Comparison of ENCODE assay signal across 16 cellular contexts in the genomic region with DNA sequence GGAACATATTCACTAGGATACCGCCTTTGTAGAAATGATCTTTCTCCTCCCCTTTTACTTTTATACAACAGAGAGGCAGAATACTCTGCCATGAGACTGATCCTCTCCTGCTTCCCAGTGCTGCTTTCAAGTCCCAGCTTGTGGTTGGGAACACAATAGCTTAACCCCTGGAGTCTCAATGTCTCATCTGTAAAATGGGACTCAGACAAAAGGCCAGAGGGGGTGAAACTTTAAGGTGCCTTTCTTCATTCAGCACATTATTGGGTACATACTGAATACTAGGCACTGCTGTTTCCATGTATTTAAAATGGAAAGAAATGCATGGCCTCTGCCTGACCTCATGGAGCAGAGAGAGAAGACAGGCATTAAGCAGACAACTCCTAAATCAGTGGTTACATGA. TPM values are rescaled to one million over a fixed set of nuclear protein-coding genes. Genes with fewer than 3 reads are reported as not detected.
DNase-seq lines count a peak whose midpoint lies in the region; ATAC-seq and TF ChIP-seq lines count a peak whose summit lies in the region.
"Had no signal": no experiment of that assay in that cellular context is flagged by ENCODE, and none has a peak within 500 bp of the region (broad histone marks: within the 10 kb centered on the region; RNA-seq: fewer than 3 reads in every experiment).

No MANE protein-coding gene starts in this region.

- peaks cover 17% of the 10 kb centered on the region; the same call in 1 of the 2 replicates for H4K20me1 ChIP-seq in DOHH2 (ENCODE audit: control insufficient read depth, insufficient read depth, low read depth, low read length)

- H3K36me3 Mint-ChIP-seq in osteocyte (ENCODE audit: unreplicated experiment): no peaks in the 10 kb centered on the region

- POLR2A ChIA-PET in Panc1 (lab: Charles Lee): no interaction called here

- H3K4me2 ChIP-seq in DOHH2 (ENCODE audit: low read length): peak overlapping the region; percentile 90

- peak overlapping the region; percentile 97 for H3K27ac ChIP-seq in DOHH2 (ENCODE audit: low read depth, low read length)
- H3K27ac ChIP-seq in Panc1 (ENCODE audit: low read length): peak overlapping the region; percentile 72
- H3K27ac ChIP-seq: pancreas, vagina had no signal

- H3K4me3 Mint-ChIP-seq in osteocyte (ENCODE audit: unreplicated experiment): no peak overlapping the region
- H3K4me3 Mint-ChIP-seq: dendritic cell treated with granulocyte-macrophage colony-stimulating factor and Interleukin-4, amounts not matched to agents 40 ng/mL and 50 ng/mL, for 4 days had no signal

- H3F3A ChIP-seq in DOHH2 (ENCODE audit: control insufficient read depth, insufficient read depth): peaks cover 43% of the 10 kb centered on the region

- 0 out of 2 replicates have a peak, but pooled peaks cover 6% of the 10 kb centered on the region for H3K9me3 ChIP-seq in DOHH2 (ENCODE audit: control insufficient read depth, insufficient read depth, low read length)
- no peaks in the 10 kb centered on the region for H3K9me3 ChIP-seq in Panc1 (ENCODE audit: control insufficient read depth, insufficient read depth, low read depth, low read length)
- H3K9me3 ChIP-seq in HAP-1: no peaks in the 10 kb centered on the region; the same call in 1 of the 2 replicates
- H3K9me3 ChIP-seq: pancreas, vagina had no signal

- H3K4me1 ChIP-seq in DOHH2 (ENCODE audit: control insufficient read depth, low read length) (peaks cover 78% of the 10 kb centered on the region), Panc1 (ENCODE audit: control insufficient read depth, insufficient read depth, low read length) (peaks cover 51% of the 10 kb centered on the region), HAP-1 (peaks cover 39% of the 10 kb centered on the region)

- CTCF ChIA-PET in Panc1 (lab: Charles Lee): no interaction called here

- no peaks in the 10 kb centered on the region for H3K9me2 ChIP-seq in DOHH2 (replicated peaks; ENCODE audit: control insufficient read depth, low read length)

- in situ Hi-C loops in Panc1 (cut with HindIII; ENCODE audit: low pct_unique_long_range_greater_than_20kb, low sequenced_read_pairs) (loop anchor here (5.0 kb wide), 1 partner anchor 34 kb away; no protein-coding TSS in a partner anchor), HAP-1 (cut with MboI; ENCODE audit: low sequenced_read_pairs) (no loop called here), GM13977 (cut with MboI; ENCODE audit: low pct_unique_long_range_greater_than_20kb, low sequenced_read_pairs, unreplicated experiment) (no loop called here)

- H3K79me2 ChIP-seq in DOHH2 (ENCODE audit: control insufficient read depth, low read length): peaks cover 72% of the 10 kb centered on the region

- H3K27me3 ChIP-seq in DOHH2 (ENCODE audit: control insufficient read depth, low read length) (no peaks in the 10 kb centered on the region), Panc1 (ENCODE audit: control insufficient read depth, insufficient read depth, low read length) (no peaks in the 10 kb centered on the region), HAP-1 (ENCODE audit: low read depth) (no peaks in the 10 kb centered on the region)
- H3K27me3 ChIP-seq: pancreas, vagina had no signal

- no peak for DNase-seq in Panc1 (ENCODE audit: low read depth, low spot score)
- no peak for DNase-seq in osteocyte (ENCODE audit: extremely low spot score, unreplicated experiment)
- DNase-seq in left lobe of liver (ENCODE audit: low spot score): no peak
- no peak for DNase-seq in HAP-1 (ENCODE audit: low spot score in 2 of 2)
- no peak for DNase-seq in GM13977 (ENCODE audit: low spot score)
- DNase-seq in activated effector memory CD4-positive, alpha-beta T cell treated with anti-CD3 and anti-CD28 coated beads, Interleukin-2, amount 50 U/mL, for 16 hours: no peak
- DNase-seq: activated CD8-positive, alpha-beta memory T cell treated with anti-CD3 and anti-CD28 coated beads, Interleukin-2, amount 50 U/mL, for 48 hours; CD4-positive, CD25-positive, alpha-beta regulatory T cell; NCI-H146; NCI-H446; pancreas; T-cell had no signal

- peak overlapping the region; percentile 23 for H3K27ac Mint-ChIP-seq in osteocyte (ENCODE audit: unreplicated experiment)
- H3K27ac Mint-ChIP-seq: dendritic cell treated with granulocyte-macrophage colony-stimulating factor and Interleukin-4, amounts not matched to agents 40 ng/mL and 50 ng/mL, for 4 days had no signal

- intact Hi-C loops in Panc1 (cut with micrococcal nuclease; ENCODE audit: unreplicated experiment): no loop called here

- H3K9me3 Mint-ChIP-seq in osteocyte (ENCODE audit: unreplicated experiment): no peaks in the 10 kb centered on the region
- H3K9me3 Mint-ChIP-seq: dendritic cell treated with granulocyte-macrophage colony-stimulating factor and Interleukin-4, amounts not matched to agents 40 ng/mL and 50 ng/mL, for 4 days; T-cell had no signal

- H3K4me3 ChIP-seq in DOHH2 (ENCODE audit: low read length) (peak overlapping the region; percentile 67), Panc1 (ENCODE audit: low read depth in 2 of 2, low read length in 2 of 2) (no peak overlapping the region), HAP-1 (no peak overlapping the region)
- H3K4me3 ChIP-seq: pancreas, vagina had no signal

- ATAC-seq in Panc1 (peak; percentile 44), esophagus mucosa (peak; percentile 33), left lobe of liver (no peak)
- ATAC-seq: pancreas had no signal

- H3K36me3 ChIP-seq in DOHH2 (ENCODE audit: control insufficient read depth, low read length): peaks cover 31% of the 10 kb centered on the region
- no peaks in the 10 kb centered on the region for H3K36me3 ChIP-seq in Panc1 (ENCODE audit: control insufficient read depth, insufficient read depth, low read length)
- no peaks in the 10 kb centered on the region for H3K36me3 ChIP-seq in HAP-1 (replicated peaks)
- H3K36me3 ChIP-seq: pancreas, vagina had no signal

- no peaks in the 10 kb centered on the region for H3K27me3 Mint-ChIP-seq in osteocyte (ENCODE audit: unreplicated experiment)
- H3K27me3 Mint-ChIP-seq: CD4-positive, CD25-positive, alpha-beta regulatory T cell; dendritic cell treated with granulocyte-macrophage colony-stimulating factor and Interleukin-4, amounts not matched to agents 40 ng/mL and 50 ng/mL, for 4 days; T-cell had no signal

- H3K4me1 Mint-ChIP-seq in osteocyte (ENCODE audit: unreplicated experiment): peaks cover 78% of the 10 kb centered on the region

- no peak for TF ChIP-seq CTCF in DOHH2 (IDR thresholded peaks at IDR 0.05; ENCODE audit: low read depth, low read length, poor library complexity, severe bottlenecking)
- no peak for TF ChIP-seq CTCF in Panc1 (IDR thresholded peaks at IDR 0.05)
- no peak for TF ChIP-seq CTCF in osteocyte (IDR thresholded peaks at IDR 0.05)
- TF ChIP-seq CTCF in GM13977 (IDR thresholded peaks at IDR 0.05; ENCODE audit: extremely low read depth, insufficient read depth, missing control alignments): no peak

- no TSS peak for BruUV-seq in Panc1 (replicated peaks; lab: Mats Ljungman, UMichigan)

RNA-seq across cellular contexts. Expression of a gene that starts 53.8 kb away (rescaled TPM):
- total RNA-seq in Panc1 (2021; ENCODE audit: unreplicated experiment) (68.5 TPM), esophagus mucosa (62.9 TPM), osteocyte (123 and 126 TPM in 2 replicates), left lobe of liver (30.2 TPM)
- 45.9 TPM for polyA plus RNA-seq in Panc1 (2012; ENCODE audit: insufficient read length)
